11 cellular contexts compared by ENCODE assay signal in genomic region chr1:109876617-109877319, GRCh38. TPM values are rescaled to one million over a fixed set of nuclear protein-coding genes. Genes with fewer than 3 reads are reported as not detected.
A peak's percentile ranks its signal among the peaks of the same experiment; 100 is the strongest.
DNase-seq lines count a peak whose midpoint lies in the region; FAIRE-seq and TF ChIP-seq lines count a peak whose summit lies in the region.
"Had no signal": no experiment of that assay in that cellular context is flagged by ENCODE, and none has a peak within 500 bp of the region (broad histone marks: within the 10 kb centered on the region; RNA-seq: fewer than 3 reads in every experiment).

No MANE protein-coding gene starts in this region.

- DNase-seq in ELR (ENCODE audit: low read depth) (peak; percentile 36), astrocyte (ENCODE audit: low read depth) (peak; percentile 40), amygdala (lab: John Stamatoyannopoulos, UW) (no peak), SK-N-DZ (ENCODE audit: low spot score) (no peak)
- DNase-seq in activated T-cell treated with anti-CD3 and anti-CD28 coated beads, Interleukin-2, amount 50 U/mL, for 24 hours, result no peak
- DNase-seq in activated CD4-positive, alpha-beta T cell treated with anti-CD3 and anti-CD28 coated beads for 4 hours, result no peak
- DNase-seq: activated gamma-delta T cell, DND-41 had no signal

- peak overlapping the region; percentile 68 for H3K4me2 ChIP-seq in astrocyte (ENCODE audit: low read length)
- H3K4me2 ChIP-seq in skeletal muscle satellite cell (ENCODE audit: low read length), result peak overlapping the region; percentile 53

- no peak for TF ChIP-seq CTCF in astrocyte (IDR thresholded peaks at IDR 0.05; ENCODE audit: insufficient read depth, low read depth, low read length)

- peak overlapping the region; percentile 87 for H3K27ac Mint-ChIP-seq in astrocyte (ENCODE audit: unreplicated experiment)
- no peak overlapping the region for H3K27ac Mint-ChIP-seq in activated T-cell treated with anti-CD3 and anti-CD28 coated beads, Interleukin-2, amount 50 U/mL, for 24 hours

- H3K27me3 ChIP-seq in astrocyte (ENCODE audit: insufficient read depth, low read length) (no peaks in the 10 kb centered on the region), iPS-20b (ENCODE audit: insufficient read depth, low read length) (no peaks in the 10 kb centered on the region), skeletal muscle satellite cell (ENCODE audit: control insufficient read depth, insufficient read depth, low read length) (no peaks in the 10 kb centered on the region)

- peaks cover 47% of the 10 kb centered on the region for H3K4me1 Mint-ChIP-seq in astrocyte (ENCODE audit: low read depth, unreplicated experiment)
- H3K4me1 Mint-ChIP-seq in activated T-cell treated with anti-CD3 and anti-CD28 coated beads, Interleukin-2, amount 50 U/mL, for 24 hours (ENCODE audit: low read depth), result peaks cover 22% of the 10 kb centered on the region

- no peaks in the 10 kb centered on the region for H3K9me3 ChIP-seq in astrocyte (ENCODE audit: insufficient read depth, low read depth, low read length)
- no peaks in the 10 kb centered on the region for H3K9me3 ChIP-seq in iPS-20b (ENCODE audit: insufficient read depth, low read depth, low read length)
- no peaks in the 10 kb centered on the region for H3K9me3 ChIP-seq in skeletal muscle satellite cell (replicated peaks; ENCODE audit: low read length)

- H3K9me3 Mint-ChIP-seq in astrocyte (ENCODE audit: unreplicated experiment), result peaks cover 3% of the 10 kb centered on the region
- H3K9me3 Mint-ChIP-seq in activated T-cell treated with anti-CD3 and anti-CD28 coated beads, Interleukin-2, amount 50 U/mL, for 24 hours, result no peaks in the 10 kb centered on the region

- H3K36me3 ChIP-seq in astrocyte (ENCODE audit: insufficient read depth, low read length), result no peaks in the 10 kb centered on the region
- no peaks in the 10 kb centered on the region for H3K36me3 ChIP-seq in iPS-20b (ENCODE audit: insufficient read depth, low read depth, low read length)
- no peaks in the 10 kb centered on the region for H3K36me3 ChIP-seq in skeletal muscle satellite cell (ENCODE audit: insufficient read depth, low read length)

- no peak for FAIRE-seq in astrocyte (lab: Jason Lieb, UNC)

- no peaks in the 10 kb centered on the region for H3K79me2 ChIP-seq in astrocyte (ENCODE audit: insufficient read depth, low read length)

- H4K20me1 ChIP-seq in astrocyte (ENCODE audit: insufficient read depth, low read length), result no peaks in the 10 kb centered on the region

- peak overlapping the region; percentile 8 for H3K4me3 Mint-ChIP-seq in astrocyte (ENCODE audit: unreplicated experiment)
- no peak overlapping the region for H3K4me3 Mint-ChIP-seq in activated T-cell treated with anti-CD3 and anti-CD28 coated beads, Interleukin-2, amount 50 U/mL, for 24 hours

- H3K27ac ChIP-seq in astrocyte (ENCODE audit: low read depth, low read length) (peak overlapping the region; percentile 70), iPS-20b (ENCODE audit: low read length) (peak overlapping the region; percentile 16)
- H3K27ac ChIP-seq: HL-60 had no signal

- H3K4me1 ChIP-seq in astrocyte (ENCODE audit: insufficient read depth, low read length), result peaks cover 39% of the 10 kb centered on the region
- H3K4me1 ChIP-seq in iPS-20b (ENCODE audit: insufficient read depth, low read length), result peaks cover 47% of the 10 kb centered on the region
- H3K4me1 ChIP-seq in skeletal muscle satellite cell (ENCODE audit: control insufficient read depth, insufficient read depth, low read length), result peaks cover 51% of the 10 kb centered on the region

- H3K27me3 Mint-ChIP-seq in astrocyte (ENCODE audit: low read depth, unreplicated experiment), result no peaks in the 10 kb centered on the region
- no peaks in the 10 kb centered on the region for H3K27me3 Mint-ChIP-seq in activated T-cell treated with anti-CD3 and anti-CD28 coated beads, Interleukin-2, amount 50 U/mL, for 24 hours

- H3K36me3 Mint-ChIP-seq in astrocyte (ENCODE audit: low read depth, unreplicated experiment), result peaks cover 1% of the 10 kb centered on the region
- no peaks in the 10 kb centered on the region for H3K36me3 Mint-ChIP-seq in activated T-cell treated with anti-CD3 and anti-CD28 coated beads, Interleukin-2, amount 50 U/mL, for 24 hours (ENCODE audit: low read depth)

- H3K4me3 ChIP-seq in astrocyte (ENCODE audit: insufficient read depth, low read depth, low read length) (no peak overlapping the region), iPS-20b (ENCODE audit: low read length) (peak overlapping the region; percentile 17; the same call in 1 of the 2 replicates), skeletal muscle satellite cell (ENCODE audit: low read length) (peak overlapping the region; percentile 8)

- H3K9ac ChIP-seq in astrocyte (ENCODE audit: low read length) (peak overlapping the region; percentile 44), iPS-20b (ENCODE audit: low read depth, low read length) (peak overlapping the region; percentile 60; the same call in 1 of the 2 replicates), skeletal muscle satellite cell (ENCODE audit: low read depth, low read length) (peak overlapping the region; percentile 74)

- peak overlapping the region; percentile 79 for H2AFZ ChIP-seq in astrocyte (ENCODE audit: low read depth, low read length)

RNA-seq across cellular contexts. Expression of gene CSF1, which starts 33.9 kb away (rescaled TPM):
- 12.3 and 17.5 TPM in 2 replicates for total RNA-seq in astrocyte
- total RNA-seq in skeletal muscle satellite cell (2012; rRNA removed), result 23.6 and 35.0 TPM in 2 replicates
- polyA plus RNA-seq in SK-N-DZ (2014; cell fraction: cytosol; rRNA removed), result 1.3 and 1.4 TPM in 2 replicates
- polyA plus RNA-seq in SK-N-DZ (2014; cell fraction: nucleus; rRNA removed), result 0.47 and 0.89 TPM in 2 replicates

Comparison
In these comparisons a context has a peak if more than half of its experiments do, and no peak if none do; other contexts are left out.
1. DNase-seq: peak in ELR (single experiment) and astrocyte (single experiment); none in activated T-cell treated with anti-CD3 and anti-CD28 coated beads, Interleukin-2, amount 50 U/mL, for 24 hours (single experiment), amygdala (0 of 56), activated CD4-positive, alpha-beta T cell treated with anti-CD3 and anti-CD28 coated beads for 4 hours (0 of 2) and SK-N-DZ (single experiment).
2. Peak in every context shown above with its lines, with median percentiles within 50 percentile points of each other: H3K9ac ChIP-seq.